In genomic region chr17:35119370-35120185, GRCh38 we compare ENCODE assay signal across 8 cellular contexts. TPM values are rescaled to one million over a fixed set of nuclear protein-coding genes. Genes with fewer than 3 reads are reported as not detected.
DNase-seq lines count a peak whose midpoint lies in the region; ATAC-seq and TF ChIP-seq lines count a peak whose summit lies in the region.

Gene RAD51D, minus strand, starts transcription at chr17:35119860. Its CDS starts 247 bp downstream, at chr17:35119613.

- peak within 1 kb of the TSS; percentile 3 for H3K23ac ChIP-seq in mesendoderm (ENCODE audit: low read length)

- WGBS in endodermal cell (ENCODE audit: insufficient coverage in 1 of 2, insufficient read length in 1 of 2), 2 experiments = 1 to 4% methylated on average over 17 to 67 of the region's 72 CpGs
- no CpG with 5 or more reads among the region's 72 CpGs for WGBS in mesendoderm (ENCODE audit: extremely low coverage, insufficient coverage, low lambda C conversion rate)

- peak within 1 kb of the TSS; percentile 70 for H2BK5ac ChIP-seq in mesendoderm (ENCODE audit: low read length)

- peaks cover 6% of the 10 kb centered on the region for H3K79me1 ChIP-seq in mesendoderm (ENCODE audit: low read length)

- H3K4me2 ChIP-seq in mesendoderm (ENCODE audit: low read length) = peak within 1 kb of the TSS; percentile 92

- ATAC-seq in GM19455 (IDR thresholded peaks at IDR 0.05; ENCODE audit: unreplicated experiment) = peak; percentile 81

- H3K18ac ChIP-seq in mesendoderm (ENCODE audit: low read length) = no peak within 1 kb of the TSS

- H3K36me3 ChIP-seq in endodermal cell (ENCODE audit: control insufficient read depth, insufficient read depth, low read length) (peaks cover 8% of the 10 kb centered on the region), mesendoderm (ENCODE audit: control insufficient read depth, insufficient read depth, low read length) (no peaks in the 10 kb centered on the region)

- no peak within 1 kb of the TSS for H2BK15ac ChIP-seq in mesendoderm (replicated peaks; ENCODE audit: low read depth)

- H2AK5ac ChIP-seq in mesendoderm (ENCODE audit: low read length) = no peak within 1 kb of the TSS

- H3K27ac ChIP-seq in endodermal cell (ENCODE audit: low read depth, low read length) = no peak within 1 kb of the TSS
- peak within 1 kb of the TSS; percentile 34 for H3K27ac ChIP-seq in mesendoderm (ENCODE audit: low read depth, low read length)

- no peaks in the 10 kb centered on the region for H3K79me2 ChIP-seq in mesendoderm (ENCODE audit: control insufficient read depth, insufficient read depth, low read length)

- H3K9me3 ChIP-seq in endodermal cell (ENCODE audit: control insufficient read depth, low read length) = no peaks in the 10 kb centered on the region

- H3K9ac ChIP-seq in endodermal cell (ENCODE audit: extremely low read depth, low read length, poor library complexity, severe bottlenecking) (peak within 1 kb of the TSS; percentile 76), mesendoderm (ENCODE audit: low read length) (peak within 1 kb of the TSS; percentile 86)

- H3K27me3 ChIP-seq in endodermal cell (ENCODE audit: control insufficient read depth, insufficient read depth, low read length, poor library complexity, severe bottlenecking) (peaks cover 14% of the 10 kb centered on the region), mesendoderm (ENCODE audit: insufficient read depth, low read length, poor library complexity) (no peaks in the 10 kb centered on the region)

- H3K4me3 ChIP-seq in endodermal cell (ENCODE audit: low read length) (peak within 1 kb of the TSS; percentile 87), mesendoderm (ENCODE audit: low read length) (peak within 1 kb of the TSS; percentile 62)

- no peak within 1 kb of the TSS for H2BK120ac ChIP-seq in mesendoderm (ENCODE audit: low read depth, low read length)

- H3K27ac Mint-ChIP-seq in endodermal cell = peak within 1 kb of the TSS; percentile 89

- H3K4me1 ChIP-seq in endodermal cell (ENCODE audit: control insufficient read depth, insufficient read depth, low read length) (no peaks in the 10 kb centered on the region), mesendoderm (ENCODE audit: control insufficient read depth, low read depth, low read length) (no peaks in the 10 kb centered on the region)

- peak within 1 kb of the TSS; percentile 74 for H3K4me3 Mint-ChIP-seq in endodermal cell

- no peak within 1 kb of the TSS for H3K4ac ChIP-seq in mesendoderm (ENCODE audit: low read depth, low read length)

- H3K27me3 Mint-ChIP-seq in endodermal cell (ENCODE audit: insufficient read depth) = peaks cover 28% of the 10 kb centered on the region

- no peak within 1 kb of the TSS for H4K5ac ChIP-seq in mesendoderm (ENCODE audit: low read length)

- H3K9me3 Mint-ChIP-seq in endodermal cell = no peaks in the 10 kb centered on the region

- peaks cover 17% of the 10 kb centered on the region for H3K4me1 Mint-ChIP-seq in endodermal cell

- peak within 1 kb of the TSS; percentile 97 for H3K56ac ChIP-seq in mesendoderm (ENCODE audit: low read length)

- TF ChIP-seq CTCF in endodermal cell (conservative IDR thresholded peaks at IDR 0.05) = peak; percentile 98

- peak; percentile 87 for DNase-seq in CD1c-positive myeloid dendritic cell (ENCODE audit: extremely low spot score)
- peak; percentile 81 for DNase-seq in HT1080 (ENCODE audit: low read depth)
- DNase-seq in NOMO-1 (lab: John Stamatoyannopoulos, UW; ENCODE audit: unreplicated experiment in 2 of 2) = peak; percentile 61 to 84
- DNase-seq in activated CD8-positive, alpha-beta memory T cell treated with anti-CD3 and anti-CD28 coated beads for 48 hours (ENCODE audit: low read depth in 2 of 3, low spot score in 2 of 3) = peak; percentile 58 to 70 (median 66)
- peak; percentile 98 for DNase-seq in endodermal cell
- peak; percentile 90 for DNase-seq in mesendoderm
- DNase-seq in stimulated activated CD8-positive, alpha-beta memory T cell treated with anti-CD3 and anti-CD28 coated beads, Interleukin-15, amount 100 ng/mL, for 1 hour (ENCODE audit: low read depth) = peak; percentile 47

- no peak within 1 kb of the TSS for H4K8ac ChIP-seq in mesendoderm (ENCODE audit: low read depth, low read length)

- peaks cover 21% of the 10 kb centered on the region for H3K36me3 Mint-ChIP-seq in endodermal cell (ENCODE audit: low read depth)

RNA-seq across cellular contexts. Expression of gene RAD51D, which starts in this region (rescaled TPM):
- 8.6 and 10.1 TPM in 2 replicates for total RNA-seq in HT1080 (2014; rRNA removed; shearing (Covaris generic))
- polyA plus RNA-seq in HT1080 (2015; cell fraction: cytosol; rRNA removed) = 12.5 and 13.4 TPM in 2 replicates
- polyA plus RNA-seq in HT1080 (2015; cell fraction: nucleus; rRNA removed) = 17.0 and 21.2 TPM in 2 replicates
- 10 to 100 TPM; 24.8 to 26.0 TPM for total RNA-seq in endodermal cell
- polyA plus RNA-seq in endodermal cell (2013, experiment 1 of 2) = 9.2 TPM
- polyA plus RNA-seq in endodermal cell (2013, experiment 2 of 2) = 9.5 TPM
- polyA plus RNA-seq in mesendoderm (2013, experiment 1 of 2) = 7.3 TPM
- polyA plus RNA-seq in mesendoderm (2013, experiment 2 of 2) = 7.3 TPM

Comparison
In these comparisons a context has a peak if more than half of its experiments do, and no peak if none do; other contexts are left out.
1. DNase-seq: peak in every context shown above with its lines; median percentile 98 in endodermal cell; 90 in mesendoderm; 87 in CD1c-positive myeloid dendritic cell; 81 in HT1080; 72 in NOMO-1; 66 in activated CD8-positive, alpha-beta memory T cell treated with anti-CD3 and anti-CD28 coated beads for 48 hours; 47 in stimulated activated CD8-positive, alpha-beta memory T cell treated with anti-CD3 and anti-CD28 coated beads, Interleukin-15, amount 100 ng/mL, for 1 hour.